In genomic region chr10:101772895-101773761, GRCh38 we compare ENCODE assay signal across 1 cellular context.
TF ChIP-seq lines count a peak whose summit lies in the region.

No MANE protein-coding gene starts in this region.

TF ChIP-seq in endothelial cell of umbilical vein, 7 proteins besides CTCF, POLR2A, EP300 and RAD21:
- TF ChIP-seq, protein P1, sequence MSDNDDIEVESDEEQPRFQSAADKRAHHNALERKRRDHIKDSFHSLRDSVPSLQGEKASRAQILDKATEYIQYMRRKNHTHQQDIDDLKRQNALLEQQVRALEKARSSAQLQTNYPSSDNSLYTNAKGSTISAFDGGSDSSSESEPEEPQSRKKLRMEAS (IDR thresholded peaks at IDR 0.05; ENCODE audit: insufficient read depth, insufficient read length): no peak
- peak; percentile 81 for TF ChIP-seq EZH2 (IDR thresholded peaks at IDR 0.05; ENCODE audit: borderline replicate concordance, low read depth, low read length, severe bottlenecking)
